14 cellular contexts compared by ENCODE assay signal in the genomic region with DNA sequence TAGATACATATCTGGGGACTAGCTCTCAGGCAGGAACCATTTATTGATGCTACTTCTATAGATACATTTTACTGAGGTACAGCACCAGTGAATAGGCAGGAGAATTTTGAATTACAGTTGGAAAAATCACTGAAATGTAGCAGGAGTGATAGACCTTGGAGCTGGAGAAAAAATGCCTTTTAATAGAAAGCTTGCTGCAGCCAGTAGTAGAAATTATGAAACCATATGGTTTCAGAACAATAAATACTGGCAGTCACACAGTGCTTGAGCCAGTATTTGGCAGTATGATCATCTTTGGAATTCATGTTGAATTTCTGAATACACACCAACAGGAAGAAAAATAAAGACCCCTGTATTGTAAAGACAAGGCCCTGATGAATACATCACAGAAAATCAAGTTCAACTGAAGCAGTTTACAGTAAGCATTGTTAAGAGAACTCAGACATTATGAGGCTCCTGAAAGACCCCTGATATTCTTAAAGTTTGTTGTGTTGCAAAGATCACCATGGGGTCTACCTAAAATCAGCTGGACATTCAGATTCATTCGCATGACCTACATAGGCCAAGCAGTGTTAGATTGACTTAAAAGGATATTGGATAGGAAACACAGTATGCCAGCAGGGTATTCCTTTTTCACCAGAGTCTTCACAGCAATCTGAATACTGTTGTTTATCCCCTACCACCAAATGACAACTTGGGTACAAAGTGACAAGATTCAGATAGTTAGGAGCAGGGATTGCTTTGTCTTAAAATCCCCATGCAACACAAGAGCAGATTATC.
A peak's percentile ranks its signal among the peaks of the same experiment; 100 is the strongest.
DNase-seq lines count a peak whose midpoint lies in the region; ATAC-seq, FAIRE-seq and TF ChIP-seq lines count a peak whose summit lies in the region.
"Had no signal": no experiment of that assay in that cellular context is flagged by ENCODE, and none has a peak within 500 bp of the region (broad histone marks: within the 10 kb centered on the region; RNA-seq: fewer than 3 reads in every experiment).

No MANE protein-coding gene starts in this region.

- no peak overlapping the region for H3K4me3 Mint-ChIP-seq in activated CD4-positive, alpha-beta T cell treated with anti-CD3 and anti-CD28 coated beads, Interleukin-2, amount 10 ng/mL, durations not matched to agents 7 days and 5 days
- H3K4me3 Mint-ChIP-seq: CD8-positive, alpha-beta memory T cell had no signal

- H3K9me3 Mint-ChIP-seq in activated CD4-positive, alpha-beta T cell treated with anti-CD3 and anti-CD28 coated beads, Interleukin-2, amount 10 ng/mL, durations not matched to agents 7 days and 5 days: peaks cover 4% of the 10 kb centered on the region

- H3K4me3 ChIP-seq in choroid plexus epithelial cell (ENCODE audit: low read depth, low read length): no peak overlapping the region
- H3K4me3 ChIP-seq: BLaER1 had no signal

- DNase-seq in G401 (ENCODE audit: low spot score): peak; percentile 88
- no peak for DNase-seq in HTR-8/SVneo (ENCODE audit: insufficient read length, low spot score)
- DNase-seq in choroid plexus epithelial cell (ENCODE audit: low read depth): peak; percentile 5
- DNase-seq in inferior parietal cortex (ENCODE audit: extremely low spot score): peak; percentile 9
- no peak for DNase-seq in kidney tubule cell (ENCODE audit: low spot score)
- no peak for DNase-seq in activated CD8-positive, alpha-beta memory T cell treated with anti-CD3 and anti-CD28 coated beads for 24 hours
- no peak for DNase-seq in activated CD4-positive, alpha-beta T cell treated with anti-CD3 and anti-CD28 coated beads, Interleukin-2, amount 10 ng/mL, durations not matched to agents 7 days and 5 days
- DNase-seq: AML-193; CD8-positive, alpha-beta memory T cell; DMS 273 treated with DMSO at 0.1 percent for 48 hours had no signal

- in situ Hi-C loops in G401 (cut with HindIII; ENCODE audit: low sequenced_read_pairs): no loop called here

- FAIRE-seq in HTR-8/SVneo (lab: Jason Lieb, UNC): peak; percentile 60
- FAIRE-seq: GM12891 had no signal

- no peak overlapping the region for H3K27ac Mint-ChIP-seq in activated CD4-positive, alpha-beta T cell treated with anti-CD3 and anti-CD28 coated beads, Interleukin-2, amount 10 ng/mL, durations not matched to agents 7 days and 5 days
- H3K27ac Mint-ChIP-seq: CD8-positive, alpha-beta memory T cell had no signal

- no peak for TF ChIP-seq POLR2A in GM18505 (IDR thresholded peaks at IDR 0.05; ENCODE audit: borderline replicate concordance, extremely low read depth, insufficient read depth, insufficient read length)

- CTCF ChIA-PET in activated CD4-positive, alpha-beta T cell treated with anti-CD3 and anti-CD28 coated beads, Interleukin-2, amount 10 ng/mL, durations not matched to agents 7 days and 5 days (lab: Charles Lee): no interaction called here

- no peak for TF ChIP-seq CTCF in choroid plexus epithelial cell (conservative IDR thresholded peaks at IDR 0.05; ENCODE audit: low read depth, low read length)

- H3K4me1 Mint-ChIP-seq in activated CD4-positive, alpha-beta T cell treated with anti-CD3 and anti-CD28 coated beads, Interleukin-2, amount 10 ng/mL, durations not matched to agents 7 days and 5 days: no peaks in the 10 kb centered on the region
- H3K4me1 Mint-ChIP-seq: CD8-positive, alpha-beta memory T cell had no signal

- POLR2A ChIA-PET in activated CD4-positive, alpha-beta T cell treated with anti-CD3 and anti-CD28 coated beads, Interleukin-2, amount 10 ng/mL, durations not matched to agents 7 days and 5 days (lab: Charles Lee): no interaction called here

- no peaks in the 10 kb centered on the region for H3K36me3 Mint-ChIP-seq in activated CD4-positive, alpha-beta T cell treated with anti-CD3 and anti-CD28 coated beads, Interleukin-2, amount 10 ng/mL, durations not matched to agents 7 days and 5 days (ENCODE audit: low read depth)

- H3K27me3 Mint-ChIP-seq in activated CD4-positive, alpha-beta T cell treated with anti-CD3 and anti-CD28 coated beads, Interleukin-2, amount 10 ng/mL, durations not matched to agents 7 days and 5 days: no peaks in the 10 kb centered on the region
- H3K27me3 Mint-ChIP-seq: CD8-positive, alpha-beta memory T cell had no signal

- ATAC-seq in GM18505 (IDR thresholded peaks at IDR 0.05; ENCODE audit: unreplicated experiment): no peak
- ATAC-seq: HCT116 had no signal

Comparison
In these comparisons a context has a peak if more than half of its experiments do, and no peak if none do; other contexts are left out.
1. DNase-seq: peak in G401 (single experiment), choroid plexus epithelial cell (single experiment) and inferior parietal cortex (single experiment); none in HTR-8/SVneo (single experiment), kidney tubule cell (single experiment), activated CD8-positive, alpha-beta memory T cell treated with anti-CD3 and anti-CD28 coated beads for 24 hours (single experiment) and activated CD4-positive, alpha-beta T cell treated with anti-CD3 and anti-CD28 coated beads, Interleukin-2, amount 10 ng/mL, durations not matched to agents 7 days and 5 days (single experiment).